ENCODE assay signal across 8 cellular contexts in the genomic region with DNA sequence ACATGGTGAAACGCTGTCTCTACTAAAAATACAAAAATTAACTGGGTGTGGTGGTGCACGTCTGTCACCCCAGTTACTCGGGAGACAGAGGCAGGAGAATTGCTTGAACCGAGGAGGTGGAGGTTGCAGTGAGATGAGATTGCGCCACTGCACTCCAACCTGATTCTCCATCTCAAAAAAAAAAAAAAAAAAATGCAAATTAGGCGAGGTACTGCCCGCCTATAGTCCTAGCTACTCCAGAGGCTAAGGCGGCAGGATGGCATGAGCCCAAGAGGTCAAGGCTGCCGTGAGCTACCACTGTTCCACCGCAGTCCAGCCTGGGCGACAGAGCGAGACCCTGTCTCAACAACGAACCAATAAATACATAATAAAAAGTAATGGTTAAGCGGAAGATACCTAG. TPM values are rescaled to one million over a fixed set of nuclear protein-coding genes. Genes with fewer than 3 reads are reported as not detected.
DNase-seq lines count a peak whose midpoint lies in the region; ATAC-seq and TF ChIP-seq lines count a peak whose summit lies in the region.

No MANE protein-coding gene starts in this region.

- peak overlapping the region; percentile 66 for H3K27ac ChIP-seq in DOHH2 (ENCODE audit: low read depth, low read length)
- peak overlapping the region; percentile 90 for H3K27ac ChIP-seq in colonic mucosa
- peak overlapping the region; percentile 84 for H3K27ac ChIP-seq in neural cell (ENCODE audit: low read length)

- TF ChIP-seq POLR2A in NB4 (IDR thresholded peaks at IDR 0.05; ENCODE audit: extremely low read depth, insufficient read length): no peak

- peak overlapping the region; percentile 89 for H3K4me3 ChIP-seq in DOHH2 (ENCODE audit: low read length)
- peak overlapping the region; percentile 91 for H3K4me3 ChIP-seq in NB4 (ENCODE audit: low read depth, low read length)
- peak overlapping the region; percentile 94 for H3K4me3 ChIP-seq in colonic mucosa
- H3K4me3 ChIP-seq in neural cell (ENCODE audit: low read length): peak overlapping the region; percentile 98

- no peak for ATAC-seq in GM19324 (IDR thresholded peaks at IDR 0.05; ENCODE audit: low FRiP score, unreplicated experiment)

- H3K9me3 ChIP-seq in DOHH2 (ENCODE audit: control insufficient read depth, insufficient read depth, low read length) (no peaks in the 10 kb centered on the region), colonic mucosa (no peaks in the 10 kb centered on the region), neural cell (ENCODE audit: low read length) (no peaks in the 10 kb centered on the region)

- H3K79me2 ChIP-seq in DOHH2 (ENCODE audit: control insufficient read depth, low read length): peaks cover 56% of the 10 kb centered on the region
- H3K79me2 ChIP-seq in neural cell (replicated peaks; ENCODE audit: insufficient read depth, low read length): peaks cover 36% of the 10 kb centered on the region

- H3K4me1 ChIP-seq in DOHH2 (ENCODE audit: control insufficient read depth, low read length) (peaks cover 40% of the 10 kb centered on the region), colonic mucosa (peaks cover 17% of the 10 kb centered on the region)

- H2AFZ ChIP-seq in neural cell (ENCODE audit: low read depth, low read length): no peak overlapping the region

- peak overlapping the region in 1 of 2 donors; percentile 89 for H3K9ac ChIP-seq in colonic mucosa (ENCODE audit: low read depth in 2 of 2, low read length in 2 of 2)
- H3K9ac ChIP-seq in neural cell (ENCODE audit: low read length): peak overlapping the region; percentile 98

- TF ChIP-seq RAD21 in neural cell (conservative IDR thresholded peaks at IDR 0.05): no peak

- H3K27me3 ChIP-seq in DOHH2 (ENCODE audit: control insufficient read depth, low read length) (no peaks in the 10 kb centered on the region), colonic mucosa (no peaks in the 10 kb centered on the region), neural cell (ENCODE audit: insufficient read depth, low read depth, low read length) (no peaks in the 10 kb centered on the region)

- H3K4me2 ChIP-seq in DOHH2 (ENCODE audit: low read length) (peak overlapping the region; percentile 92), neural cell (ENCODE audit: low read length) (peak overlapping the region; percentile 85)

- TF ChIP-seq EP300 in neural cell (conservative IDR thresholded peaks at IDR 0.05; ENCODE audit: poor library complexity, severe bottlenecking): no peak

- peaks cover 32% of the 10 kb centered on the region for H4K20me1 ChIP-seq in DOHH2 (ENCODE audit: control insufficient read depth, insufficient read depth, low read depth, low read length)
- H4K20me1 ChIP-seq in neural cell (ENCODE audit: insufficient read depth): peaks cover 4% of the 10 kb centered on the region

- TF ChIP-seq CTCF in DOHH2 (IDR thresholded peaks at IDR 0.05; ENCODE audit: low read depth, low read length, poor library complexity, severe bottlenecking) (no peak), NB4 (IDR thresholded peaks at IDR 0.05; ENCODE audit: low read depth, low read length) (no peak), colonic mucosa (IDR thresholded peaks at IDR 0.05) (no peak), neural cell (IDR thresholded peaks at IDR 0.05; ENCODE audit: poor library complexity, severe bottlenecking) (no peak)

- intact Hi-C loops in colonic mucosa (cut with DNase I): no loop called here

- peaks cover 39% of the 10 kb centered on the region for H3K36me3 ChIP-seq in DOHH2 (ENCODE audit: control insufficient read depth, low read length)
- H3K36me3 ChIP-seq in colonic mucosa: no peaks in the 10 kb centered on the region
- H3K36me3 ChIP-seq in neural cell (ENCODE audit: insufficient read depth, low read length): no peaks in the 10 kb centered on the region

- peak; percentile 70 for DNase-seq in NB4 (ENCODE audit: low read depth)
- DNase-seq in colonic mucosa: peak; percentile 57
- DNase-seq in KG1 (lab: John Stamatoyannopoulos, UW): no peak
- no peak for DNase-seq in NCI-H1436 treated with DMSO at 0.1 percent for 48 hours (lab: John Stamatoyannopoulos, UW)
- no peak for DNase-seq in NCI-H524 treated with DMSO at 0.1 percent for 48 hours (lab: John Stamatoyannopoulos, UW)

- H3F3A ChIP-seq in DOHH2 (ENCODE audit: control insufficient read depth, insufficient read depth) (peaks cover 5% of the 10 kb centered on the region), neural cell (ENCODE audit: insufficient read depth, low read length, poor library complexity, severe bottlenecking) (no peaks in the 10 kb centered on the region)

- H3K9me2 ChIP-seq in DOHH2 (replicated peaks; ENCODE audit: control insufficient read depth, low read length): no peaks in the 10 kb centered on the region
- no peaks in the 10 kb centered on the region for H3K9me2 ChIP-seq in neural cell (ENCODE audit: insufficient read depth, low read length)

TF ChIP-seq in neural cell, 6 proteins besides CTCF, POLR2A, EP300 and RAD21:
- no peak for TF ChIP-seq EZH2 (IDR thresholded peaks at IDR 0.05; ENCODE audit: borderline replicate concordance, insufficient read depth, low read length, poor library complexity, severe bottlenecking)

RNA-seq across cellular contexts. Expression of a gene that starts 1.1 kb away (rescaled TPM):
- 100 to 1,000 TPM; 297 to 302 TPM for total RNA-seq in colonic mucosa
- polyA plus RNA-seq in neural cell: 170 and 180 TPM in 2 replicates
- polyA minus RNA-seq in neural cell: 150 and 155 TPM in 2 replicates

RNA-seq across cellular contexts. Expression of a gene that starts 36.7 kb away (rescaled TPM):
- 1 to 10 TPM; 3.5 to 4.0 TPM for total RNA-seq in colonic mucosa
- 2.6 and 3.7 TPM in 2 replicates for polyA plus RNA-seq in neural cell
- 0.69 TPM in 1 of 2 replicates, not detected in the other for polyA minus RNA-seq in neural cell

Comparison
In these comparisons a context has a peak if more than half of its experiments do, and no peak if none do; other contexts are left out.
1. DNase-seq: peak in NB4 (single experiment) and colonic mucosa (single experiment); none in KG1 (single experiment), NCI-H1436 treated with DMSO at 0.1 percent for 48 hours (single experiment) and NCI-H524 treated with DMSO at 0.1 percent for 48 hours (single experiment).
2. Peak in every context shown above with its lines, with median percentiles within 50 percentile points of each other: H3K27ac ChIP-seq and H3K4me3 ChIP-seq.